In genomic region chr5:172728481-172729241, GRCh38 we compare ENCODE assay signal across 23 cellular contexts.
"Had no signal": no experiment of that assay in that cellular context is flagged by ENCODE, and none has a peak within 500 bp of the region (broad histone marks: within the 10 kb centered on the region; RNA-seq: fewer than 3 reads in every experiment).

No MANE protein-coding gene starts in this region.

- ATAC-seq: activated CD4-positive, alpha-beta T cell treated with anti-CD3 and anti-CD28 coated beads for 36 hours; activated T-cell treated with anti-CD3 and anti-CD28 coated beads, Interleukin-2, amount 50 U/mL, for 4 hours; foreskin keratinocyte; left colon; lower lobe of right lung; naive thymus-derived CD8-positive, alpha-beta T cell; stimulated activated naive B cell treated with anti-CD40 and anti-IgM and Interleukin-4, amounts not matched to agents 10 μg/mL and 1 μg/mL and 100 μg/mL, for 72 hours; T-helper 17 cell had no signal

- H3K4me3 ChIP-seq: lower lobe of right lung, right lobe of liver, thyroid gland had no signal

- H3K79me2 ChIP-seq: parathyroid adenoma had no signal

- H3K36me3 Mint-ChIP-seq: activated naive CD4-positive, alpha-beta T cell treated with anti-CD3 and anti-CD28 coated beads, Interleukin-2, amount 10 ng/mL, durations not matched to agents 7 days and 5 days; mesothelial cell of epicardium; naive thymus-derived CD8-positive, alpha-beta T cell; stimulated activated naive B cell treated with anti-CD40 and anti-IgM and Interleukin-4, amounts not matched to agents 10 μg/mL and 1 μg/mL and 100 μg/mL, for 72 hours had no signal

- H3K36me3 ChIP-seq: lower lobe of right lung, right lobe of liver, thyroid gland had no signal

- H2AFZ ChIP-seq: parathyroid adenoma had no signal

- H3K4me3 Mint-ChIP-seq: activated B cell treated with CpG ODN at 0.5 μM for 24 hours; activated CD4-positive, alpha-beta T cell treated with anti-CD3 and anti-CD28 coated beads for 36 hours; activated naive CD4-positive, alpha-beta T cell treated with anti-CD3 and anti-CD28 coated beads, Interleukin-2, amount 10 ng/mL, durations not matched to agents 7 days and 5 days; activated T-cell treated with anti-CD3 and anti-CD28 coated beads, Interleukin-2, amount 50 U/mL, for 4 hours; dendritic cell treated with granulocyte-macrophage colony-stimulating factor and Interleukin-4, amounts not matched to agents 40 ng/mL and 50 ng/mL, for 4 days; mesothelial cell of epicardium; naive thymus-derived CD8-positive, alpha-beta T cell; stimulated activated naive B cell treated with anti-CD40 and anti-IgM and Interleukin-4, amounts not matched to agents 10 μg/mL and 1 μg/mL and 100 μg/mL, for 72 hours; T-helper 17 cell had no signal

- H3K9me3 ChIP-seq: lower lobe of right lung, right lobe of liver, thyroid gland had no signal

- H3K27ac Mint-ChIP-seq: activated B cell treated with CpG ODN at 0.5 μM for 24 hours; activated CD4-positive, alpha-beta T cell treated with anti-CD3 and anti-CD28 coated beads for 36 hours; activated naive CD4-positive, alpha-beta T cell treated with anti-CD3 and anti-CD28 coated beads, Interleukin-2, amount 10 ng/mL, durations not matched to agents 7 days and 5 days; dendritic cell treated with granulocyte-macrophage colony-stimulating factor and Interleukin-4, amounts not matched to agents 40 ng/mL and 50 ng/mL, for 4 days; mesothelial cell of epicardium; stimulated activated naive B cell treated with anti-CD40 and anti-IgM and Interleukin-4, amounts not matched to agents 10 μg/mL and 1 μg/mL and 100 μg/mL, for 72 hours had no signal

- H3K4me1 Mint-ChIP-seq: activated CD4-positive, alpha-beta T cell treated with anti-CD3 and anti-CD28 coated beads for 36 hours; activated naive CD4-positive, alpha-beta T cell treated with anti-CD3 and anti-CD28 coated beads, Interleukin-2, amount 10 ng/mL, durations not matched to agents 7 days and 5 days; naive thymus-derived CD8-positive, alpha-beta T cell; stimulated activated naive B cell treated with anti-CD40 and anti-IgM and Interleukin-4, amounts not matched to agents 10 μg/mL and 1 μg/mL and 100 μg/mL, for 72 hours had no signal

- DNase-seq: activated B cell treated with CpG ODN at 0.5 μM for 24 hours; activated CD4-positive, alpha-beta T cell treated with anti-CD3 and anti-CD28 coated beads for 36 hours; activated CD4-positive, alpha-beta T cell treated with anti-CD3 and anti-CD28 coated beads, Interleukin-2, amount 50 U/mL, for 4 hours; activated CD8-positive, alpha-beta memory T cell treated with anti-CD3 and anti-CD28 coated beads, Interleukin-2, amount 50 U/mL, for 48 hours; activated naive CD4-positive, alpha-beta T cell treated with anti-CD3 and anti-CD28 coated beads, Interleukin-2, amount 10 ng/mL, durations not matched to agents 7 days and 5 days; activated T-cell treated with anti-CD3 and anti-CD28 coated beads, Interleukin-2, amount 50 U/mL, for 4 hours; amygdala; effector CD8-positive, alpha-beta T cell; erythroblast; foreskin keratinocyte; left colon; lower lobe of right lung; naive thymus-derived CD8-positive, alpha-beta T cell; right lobe of liver; small intestine; stimulated activated CD4-positive, alpha-beta T cell treated with anti-CD3 and anti-CD28 coated beads, Interleukin-15, amount 100 ng/mL, for 24 hours; stimulated activated naive B cell treated with anti-CD40 and anti-IgM and Interleukin-4, amounts not matched to agents 10 μg/mL and 1 μg/mL and 100 μg/mL, for 72 hours; SW 1271; T-helper 17 cell; thyroid gland had no signal

- H3K9ac ChIP-seq: parathyroid adenoma had no signal

- H3K27me3 Mint-ChIP-seq: activated B cell treated with CpG ODN at 0.5 μM for 24 hours; activated CD4-positive, alpha-beta T cell treated with anti-CD3 and anti-CD28 coated beads for 36 hours; stimulated activated naive B cell treated with anti-CD40 and anti-IgM and Interleukin-4, amounts not matched to agents 10 μg/mL and 1 μg/mL and 100 μg/mL, for 72 hours; T-helper 17 cell had no signal

- H3K27me3 ChIP-seq: right lobe of liver, thyroid gland had no signal

- H3K27ac ChIP-seq: foreskin keratinocyte, lower lobe of right lung, parathyroid adenoma, thyroid gland had no signal

- H3K9me3 Mint-ChIP-seq: activated B cell treated with CpG ODN at 0.5 μM for 24 hours; activated naive CD4-positive, alpha-beta T cell treated with anti-CD3 and anti-CD28 coated beads, Interleukin-2, amount 10 ng/mL, durations not matched to agents 7 days and 5 days; activated T-cell treated with anti-CD3 and anti-CD28 coated beads, Interleukin-2, amount 50 U/mL, for 4 hours; dendritic cell treated with granulocyte-macrophage colony-stimulating factor and Interleukin-4, amounts not matched to agents 40 ng/mL and 50 ng/mL, for 4 days; mesothelial cell of epicardium; naive thymus-derived CD8-positive, alpha-beta T cell; stimulated activated naive B cell treated with anti-CD40 and anti-IgM and Interleukin-4, amounts not matched to agents 10 μg/mL and 1 μg/mL and 100 μg/mL, for 72 hours had no signal
